ENCODE assay signal across 8 cellular contexts in genomic region chr2:199458017-199458805, GRCh38. TPM values are rescaled to one million over a fixed set of nuclear protein-coding genes. Genes with fewer than 3 reads are reported as not detected.
A peak's percentile ranks its signal among the peaks of the same experiment; 100 is the strongest.
DNase-seq lines count a peak whose midpoint lies in the region; ATAC-seq and TF ChIP-seq lines count a peak whose summit lies in the region.

No MANE protein-coding gene starts in this region.

- H3K27ac ChIP-seq in Peyer's patch, result peak overlapping the region; percentile 64 to 90 (median 76)

- H3K9me3 Mint-ChIP-seq in central memory CD8-positive, alpha-beta T cell, result no peaks in the 10 kb centered on the region
- no peaks in the 10 kb centered on the region for H3K9me3 Mint-ChIP-seq in type B pancreatic cell

- no peaks in the 10 kb centered on the region for H3K36me3 ChIP-seq in Peyer's patch

- no peak overlapping the region for H3K27ac Mint-ChIP-seq in central memory CD8-positive, alpha-beta T cell (ENCODE audit: low read depth)
- H3K27ac Mint-ChIP-seq in type B pancreatic cell, result peak overlapping the region; percentile 53

- peak; percentile 26 for ATAC-seq in HG03103 (IDR thresholded peaks at IDR 0.05; ENCODE audit: low read depth, unreplicated experiment)
- ATAC-seq in central memory CD8-positive, alpha-beta T cell (replicated peaks; ENCODE audit: extremely low read depth, poor library complexity, severe bottlenecking), result peak; percentile 41

- peaks cover 64% of the 10 kb centered on the region for H3K27me3 Mint-ChIP-seq in central memory CD8-positive, alpha-beta T cell
- H3K27me3 Mint-ChIP-seq in type B pancreatic cell, result peaks cover 75% of the 10 kb centered on the region

- peaks cover 16% of the 10 kb centered on the region for H3K4me1 Mint-ChIP-seq in central memory CD8-positive, alpha-beta T cell
- peaks cover 16% of the 10 kb centered on the region for H3K4me1 Mint-ChIP-seq in type B pancreatic cell (ENCODE audit: unreplicated experiment)

- peak in 3 of 6 experiments; percentile 15 to 31 (median 24) for TF ChIP-seq CTCF in Peyer's patch (IDR thresholded peaks at IDR 0.05)
- no peak for TF ChIP-seq CTCF in lower leg skin (IDR thresholded peaks at IDR 0.05)
- TF ChIP-seq CTCF in type B pancreatic cell (conservative IDR thresholded peaks at IDR 0.05), result peak; percentile 43

- H3K4me3 ChIP-seq in Peyer's patch, result peak overlapping the region; percentile 59 to 91 (median 74)
- H3K4me3 ChIP-seq in lower leg skin (ENCODE audit: low read depth, poor library complexity, severe bottlenecking), result peak overlapping the region; percentile 92

- TF ChIP-seq POLR2A in Peyer's patch (IDR thresholded peaks at IDR 0.05) (peak in 1 of 2 donors; percentile 61), lower leg skin (IDR thresholded peaks at IDR 0.05) (no peak)

- H3K27me3 ChIP-seq in Peyer's patch, result peaks cover 0 to 30% of the 10 kb centered on the region in 2 donors

- H3K4me3 Mint-ChIP-seq in central memory CD8-positive, alpha-beta T cell, result peak overlapping the region; percentile 92
- peak overlapping the region; percentile 92 for H3K4me3 Mint-ChIP-seq in type B pancreatic cell

- DNase-seq in stimulated activated CD4-positive, alpha-beta T cell treated with anti-CD3 and anti-CD28 coated beads, Interleukin-4, amount 100 ng/mL, for 1 hour, result peak; percentile 37
- DNase-seq in stimulated activated CD4-positive, alpha-beta T cell treated with anti-CD3 and anti-CD28 coated beads, Interleukin-4, amount 100 ng/mL, for 24 hours, result no peak
- peak in 1 of 3 donors; percentile 77 for DNase-seq in Peyer's patch
- DNase-seq in central memory CD8-positive, alpha-beta T cell (ENCODE audit: low spot score in 2 of 2), result no peak
- peak in 1 of 2 donors; percentile 88 for DNase-seq in lower leg skin (ENCODE audit: low spot score in 2 of 2)
- DNase-seq in type B pancreatic cell (ENCODE audit: extremely low spot score, unreplicated experiment), result no peak
- no peak for DNase-seq in activated gamma-delta T cell treated with Interleukin-2 at 50 U/mL for 16 hours

- intact Hi-C loops in lower leg skin (cut with DNase I; ENCODE audit: low total_unique reads), result no loop called here

- peaks cover 0 to 14% (median 0%) of the 10 kb centered on the region in 4 donors for H3K9me3 ChIP-seq in Peyer's patch

- WGBS in lower leg skin, 2 donors, result 0% methylated on average over 39 to 55 of the region's 75 CpGs

- H3K4me1 ChIP-seq in Peyer's patch, result peaks cover 0 to 29% (median 10%) of the 10 kb centered on the region in 4 donors

- peaks cover 8% of the 10 kb centered on the region for H3K36me3 Mint-ChIP-seq in central memory CD8-positive, alpha-beta T cell (ENCODE audit: insufficient read depth)
- H3K36me3 Mint-ChIP-seq in type B pancreatic cell, result no peaks in the 10 kb centered on the region

RNA-seq across cellular contexts. Expression of gene SATB2, which starts 0.5 kb away (rescaled TPM):
- total RNA-seq in Peyer's patch, result 100 to 1,000 TPM in 1 of 4 donors, 10 to 100 TPM in 3; 62.0 to 104 (median 91.1) TPM
- 1 to 10 TPM; 2.6 to 3.7 (median 3.3) TPM for total RNA-seq in lower leg skin
- total RNA-seq in type B pancreatic cell (ENCODE audit: low replicate concordance), result 3.2 and 19.1 TPM in 2 replicates
